Comparison of ENCODE assay signal across 4 cellular contexts in the genomic region with DNA sequence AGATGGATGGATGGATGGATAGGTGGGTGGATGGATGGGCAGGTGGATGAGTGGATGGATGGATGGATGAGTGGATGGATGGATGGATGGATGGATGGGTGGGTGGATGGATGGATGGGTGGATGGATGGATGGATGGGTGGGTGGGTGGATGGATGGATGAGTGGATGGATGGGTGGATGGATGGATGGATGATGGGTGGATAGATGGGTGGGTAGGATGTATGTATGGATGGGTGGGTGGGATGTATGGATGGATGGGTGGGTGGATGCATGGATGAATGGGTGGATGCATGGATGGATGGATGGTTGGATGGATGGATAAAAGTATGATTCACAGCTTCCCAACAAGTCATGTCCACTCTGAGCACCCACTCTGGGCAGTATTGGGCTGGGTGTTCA. TPM values are rescaled to one million over a fixed set of nuclear protein-coding genes. Genes with fewer than 3 reads are reported as not detected.
"Had no signal": no experiment of that assay in that cellular context is flagged by ENCODE, and none has a peak within 500 bp of the region (broad histone marks: within the 10 kb centered on the region; RNA-seq: fewer than 3 reads in every experiment).

No MANE protein-coding gene starts in this region.

RNA-seq across cellular contexts. Expression of a gene that starts 5.2 kb away (rescaled TPM):
- total RNA-seq: HepG2, HT-29, HT1080 had no signal
- polyA plus RNA-seq: IgD-negative memory B cell had no signal

RNA-seq across cellular contexts. Expression of a gene that starts 29.7 kb away (rescaled TPM):
- total RNA-seq: HT1080 had no signal
